8 cellular contexts compared by ENCODE assay signal in the genomic region with DNA sequence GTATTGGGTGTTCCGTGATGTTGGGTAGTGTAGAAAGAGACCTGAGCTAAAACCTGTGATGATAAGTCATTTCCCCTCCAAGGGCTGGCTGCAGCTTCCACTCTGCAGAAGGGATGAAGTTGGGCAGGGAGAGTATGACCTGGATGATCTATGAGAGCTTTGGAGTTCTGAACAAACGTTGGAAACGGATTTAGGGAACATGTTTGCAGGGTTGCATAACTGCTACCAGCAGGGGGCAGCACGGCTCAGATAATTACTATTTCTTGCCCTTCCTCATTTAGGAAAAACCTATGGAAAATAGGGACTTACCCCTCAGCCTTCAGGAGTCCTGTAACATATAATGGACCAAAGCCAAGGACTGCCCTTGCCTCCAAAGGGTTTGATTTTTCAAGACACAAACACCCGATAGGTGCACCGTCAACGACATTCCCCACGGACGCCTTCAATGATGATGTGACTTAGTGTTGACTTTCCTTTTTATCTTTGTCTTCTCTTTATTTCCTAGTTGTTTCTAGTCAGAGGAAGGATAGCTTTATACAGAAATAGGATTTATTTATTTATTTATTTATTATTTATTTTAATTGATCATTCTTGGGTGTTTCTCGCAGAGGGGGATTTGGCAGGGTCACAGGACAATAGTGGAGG.
A peak's percentile ranks its signal among the peaks of the same experiment; 100 is the strongest.
DNase-seq lines count a peak whose midpoint lies in the region; ATAC-seq and TF ChIP-seq lines count a peak whose summit lies in the region.

No MANE protein-coding gene starts in this region.

- peak; percentile 35 for ATAC-seq in body of pancreas
- no peak for ATAC-seq in GM19023 (IDR thresholded peaks at IDR 0.05; ENCODE audit: unreplicated experiment)

- H3K36me3 ChIP-seq in Peyer's patch (no peaks in the 10 kb centered on the region), body of pancreas (replicated peaks in 1 of 2; ENCODE audit: insufficient read depth in 1 of 2, low read depth in 2 of 2) (no peaks in the 10 kb centered on the region)

- H3K4me3 ChIP-seq in Peyer's patch (no peak overlapping the region), body of pancreas (no peak overlapping the region)

- TF ChIP-seq CTCF in GM20000 (IDR thresholded peaks at IDR 0.05; ENCODE audit: extremely low read depth, missing control alignments): peak; percentile 67
- TF ChIP-seq CTCF in Peyer's patch (IDR thresholded peaks at IDR 0.05): peak; percentile 9 to 80 (median 70)
- peak; percentile 60 to 81 (median 76) for TF ChIP-seq CTCF in body of pancreas (IDR thresholded peaks at IDR 0.05)

- DNase-seq in Ammon's horn (ENCODE audit: low spot score) (peak; percentile 55), GM20000 (ENCODE audit: low spot score) (peak; percentile 59), Peyer's patch (peak; percentile 20 to 83 (median 70)), body of pancreas (peak; percentile 62 to 82 (median 73)), inferior parietal cortex (ENCODE audit: extremely low spot score) (peak; percentile 79), cerebellum (ENCODE audit: low spot score) (no peak)
- peak in 2 of 3 experiments; percentile 5 to 29 for DNase-seq in stimulated activated CD4-positive, alpha-beta T cell treated with anti-CD3 and anti-CD28 coated beads, TNF-alpha, amount 100 ng/mL, for 24 hours (ENCODE audit: low read depth in 3 of 3)

- H3K9me3 ChIP-seq in Peyer's patch: no peaks in the 10 kb centered on the region
- no peaks in the 10 kb centered on the region for H3K9me3 ChIP-seq in body of pancreas

- intact Hi-C loops in body of pancreas (cut with DNase I): loop anchor here (5.0 kb wide), 1 partner anchor 290 kb away; no protein-coding TSS in a partner anchor

- TF ChIP-seq POLR2A in Peyer's patch (IDR thresholded peaks at IDR 0.05) (no peak), body of pancreas (IDR thresholded peaks at IDR 0.05) (no peak)

- H3K27ac ChIP-seq in Peyer's patch: no peak overlapping the region
- H3K27ac ChIP-seq in body of pancreas: no peak overlapping the region

- H3K4me1 ChIP-seq in Peyer's patch: no peaks in the 10 kb centered on the region
- H3K4me1 ChIP-seq in body of pancreas: peaks cover 4% of the 10 kb centered on the region

- H3K27me3 ChIP-seq in Peyer's patch (no peaks in the 10 kb centered on the region), body of pancreas (no peaks in the 10 kb centered on the region)

- 57 to 60% methylated on average over 10 of the region's 10 CpGs for WGBS in body of pancreas, 2 donors
